Comparison of ENCODE assay signal across 1 cellular context in the genomic region with DNA sequence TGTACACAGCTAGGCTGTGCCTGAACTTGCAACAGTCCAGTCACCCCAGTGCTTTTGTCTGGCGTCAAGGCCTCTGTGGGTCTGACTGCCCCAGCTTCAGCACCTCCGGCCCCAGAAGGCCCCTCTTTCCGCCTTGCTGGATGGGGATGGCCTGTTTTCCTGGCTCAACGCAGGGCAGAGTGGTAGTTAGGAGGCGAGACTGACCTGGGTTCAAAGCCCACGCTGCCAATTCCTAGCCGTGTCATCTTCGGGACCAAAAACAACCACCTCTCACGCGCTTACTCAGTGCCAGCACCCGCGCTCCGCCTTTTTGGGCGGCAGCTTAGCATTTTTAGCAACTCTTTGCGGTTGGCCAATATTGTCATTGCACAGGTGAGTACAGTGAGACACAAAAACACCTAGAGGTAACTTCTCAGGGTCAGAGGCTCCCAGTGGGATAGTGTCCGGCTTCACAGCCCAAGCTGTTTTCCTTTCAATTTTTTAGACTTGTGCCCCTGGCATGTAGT.
TF ChIP-seq lines count a peak whose summit lies in the region.

No MANE protein-coding gene starts in this region.

TF ChIP-seq in H1, 55 proteins besides CTCF, POLR2A, EP300 and RAD21:
- no peak for TF ChIP-seq NANOG (IDR thresholded peaks at IDR 0.05; ENCODE audit: insufficient read depth, low read depth, low read length, poor library complexity, severe bottlenecking)
- no peak for TF ChIP-seq EGR1 (IDR thresholded peaks at IDR 0.05; ENCODE audit: borderline replicate concordance, low read depth, low read length)
- no peak for TF ChIP-seq RFX5 (IDR thresholded peaks at IDR 0.05; ENCODE audit: borderline replicate concordance, low read depth, low read length)
- TF ChIP-seq CHD2 (IDR thresholded peaks at IDR 0.05; ENCODE audit: low read length), result no peak
- TF ChIP-seq ASH2L (IDR thresholded peaks at IDR 0.05; ENCODE audit: low read length), result no peak
- TF ChIP-seq, protein P1, sequence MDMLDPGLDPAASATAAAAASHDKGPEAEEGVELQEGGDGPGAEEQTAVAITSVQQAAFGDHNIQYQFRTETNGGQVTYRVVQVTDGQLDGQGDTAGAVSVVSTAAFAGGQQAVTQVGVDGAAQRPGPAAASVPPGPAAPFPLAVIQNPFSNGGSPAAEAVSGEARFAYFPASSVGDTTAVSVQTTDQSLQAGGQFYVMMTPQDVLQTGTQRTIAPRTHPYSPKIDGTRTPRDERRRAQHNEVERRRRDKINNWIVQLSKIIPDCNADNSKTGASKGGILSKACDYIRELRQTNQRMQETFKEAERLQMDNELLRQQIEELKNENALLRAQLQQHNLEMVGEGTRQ (IDR thresholded peaks at IDR 0.05; ENCODE audit: low read length), result no peak
- TF ChIP-seq, protein P2, sequence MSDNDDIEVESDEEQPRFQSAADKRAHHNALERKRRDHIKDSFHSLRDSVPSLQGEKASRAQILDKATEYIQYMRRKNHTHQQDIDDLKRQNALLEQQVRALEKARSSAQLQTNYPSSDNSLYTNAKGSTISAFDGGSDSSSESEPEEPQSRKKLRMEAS (IDR thresholded peaks at IDR 0.05), result no peak
- no peak for TF ChIP-seq SRF (IDR thresholded peaks at IDR 0.05; ENCODE audit: low read depth, low read length)
- TF ChIP-seq TEAD4 (IDR thresholded peaks at IDR 0.05; ENCODE audit: low read depth, low read length), result no peak
- TF ChIP-seq RXRA (IDR thresholded peaks at IDR 0.05; ENCODE audit: insufficient read depth, low read depth, low read length), result no peak
- no peak for TF ChIP-seq KDM5A (IDR thresholded peaks at IDR 0.05; ENCODE audit: low read length)
- TF ChIP-seq CREB1 (IDR thresholded peaks at IDR 0.05), result no peak
- no peak for TF ChIP-seq TBP (IDR thresholded peaks at IDR 0.05; ENCODE audit: low read depth, low read length)
- TF ChIP-seq, protein P3, sequence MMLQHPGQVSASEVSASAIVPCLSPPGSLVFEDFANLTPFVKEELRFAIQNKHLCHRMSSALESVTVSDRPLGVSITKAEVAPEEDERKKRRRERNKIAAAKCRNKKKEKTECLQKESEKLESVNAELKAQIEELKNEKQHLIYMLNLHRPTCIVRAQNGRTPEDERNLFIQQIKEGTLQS (IDR thresholded peaks at IDR 0.05; ENCODE audit: insufficient read depth, low read depth, low read length), result no peak
- TF ChIP-seq HDAC6 (IDR thresholded peaks at IDR 0.05; ENCODE audit: low read depth, low read length), result no peak
- no peak for TF ChIP-seq HDAC2 (IDR thresholded peaks at IDR 0.05; ENCODE audit: borderline replicate concordance in 1 of 2, low read depth in 2 of 2, low read length in 2 of 2)
- no peak for TF ChIP-seq EZH2 (IDR thresholded peaks at IDR 0.05; ENCODE audit: low read depth, low read length, severe bottlenecking)
- no peak for TF ChIP-seq JUND (IDR thresholded peaks at IDR 0.05; ENCODE audit: low read length)
- no peak for TF ChIP-seq KDM1A (IDR thresholded peaks at IDR 0.05; ENCODE audit: borderline replicate concordance, low read length)
- TF ChIP-seq, protein P4, sequence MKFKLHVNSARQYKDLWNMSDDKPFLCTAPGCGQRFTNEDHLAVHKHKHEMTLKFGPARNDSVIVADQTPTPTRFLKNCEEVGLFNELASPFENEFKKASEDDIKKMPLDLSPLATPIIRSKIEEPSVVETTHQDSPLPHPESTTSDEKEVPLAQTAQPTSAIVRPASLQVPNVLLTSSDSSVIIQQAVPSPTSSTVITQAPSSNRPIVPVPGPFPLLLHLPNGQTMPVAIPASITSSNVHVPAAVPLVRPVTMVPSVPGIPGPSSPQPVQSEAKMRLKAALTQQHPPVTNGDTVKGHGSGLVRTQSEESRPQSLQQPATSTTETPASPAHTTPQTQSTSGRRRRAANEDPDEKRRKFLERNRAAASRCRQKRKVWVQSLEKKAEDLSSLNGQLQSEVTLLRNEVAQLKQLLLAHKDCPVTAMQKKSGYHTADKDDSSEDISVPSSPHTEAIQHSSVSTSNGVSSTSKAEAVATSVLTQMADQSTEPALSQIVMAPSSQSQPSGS (IDR thresholded peaks at IDR 0.05; ENCODE audit: low read length), result no peak
